In genomic region chr1:156591432-156592157, GRCh38 we compare ENCODE assay signal across 8 cellular contexts. TPM values are rescaled to one million over a fixed set of nuclear protein-coding genes. Genes with fewer than 3 reads are reported as not detected.
A peak's percentile ranks its signal among the peaks of the same experiment; 100 is the strongest.
DNase-seq lines count a peak whose midpoint lies in the region; ATAC-seq, FAIRE-seq and TF ChIP-seq lines count a peak whose summit lies in the region.

TSS of gene NAXE (plus strand) at chr1:156591776. CDS start at chr1:156591805, 29 bp downstream.

- peak; percentile 86 for ATAC-seq in GM18907 (IDR thresholded peaks at IDR 0.05; ENCODE audit: unreplicated experiment)
- ATAC-seq in HG03108 (IDR thresholded peaks at IDR 0.05; ENCODE audit: unreplicated experiment): peak; percentile 90
- peak; percentile 94 for ATAC-seq in HepG2

- H3K4me3 Mint-ChIP-seq in activated CD4-positive, alpha-beta T cell treated with anti-CD3 and anti-CD28 coated beads, Interleukin-2, amount 10 ng/mL, durations not matched to agents 7 days and 5 days: peak within 1 kb of the TSS; percentile 78

- no peak for TF ChIP-seq EP300 in HepG2 (IDR thresholded peaks at IDR 0.05; ENCODE audit: low read depth in 2 of 2, low read length in 2 of 2)
- no peak for TF ChIP-seq EP300 in HepG2 (CRISPR knock-in tag; IDR thresholded peaks at IDR 0.05; ENCODE audit: borderline replicate concordance)

- DNase-seq in AG09309 (ENCODE audit: low read depth) (no peak), NCI-H345 treated with DMSO at 0.1 percent for 48 hours (lab: John Stamatoyannopoulos, UW; ENCODE audit: unreplicated experiment) (peak; percentile 47), dermis blood vessel endothelial cell (peak; percentile 68), HepG2 (ENCODE audit: low spot score) (peak; percentile 36)
- DNase-seq in activated CD4-positive, alpha-beta T cell treated with anti-CD3 and anti-CD28 coated beads, Interleukin-2, amount 10 ng/mL, durations not matched to agents 7 days and 5 days: peak; percentile 71
- peak; percentile 70 for DNase-seq in stimulated activated CD4-positive, alpha-beta T cell treated with anti-CD3 and anti-CD28 coated beads, Interleukin-4, amount 100 ng/mL, for 24 hours

- intact Hi-C loops in HepG2 (cut with micrococcal nuclease; ENCODE audit: unreplicated experiment): no loop called here

- peak within 1 kb of the TSS; percentile 68 for H3K27ac ChIP-seq in HepG2 (ENCODE audit: extremely low read length, insufficient read depth, low read length)

- H3K79me2 ChIP-seq in HepG2 (ENCODE audit: insufficient read depth, low read length): peaks cover 3% of the 10 kb centered on the region

- peak; percentile 46 for FAIRE-seq in HepG2 (lab: Jason Lieb, UNC)

- H3K27me3 Mint-ChIP-seq in activated CD4-positive, alpha-beta T cell treated with anti-CD3 and anti-CD28 coated beads, Interleukin-2, amount 10 ng/mL, durations not matched to agents 7 days and 5 days: no peaks in the 10 kb centered on the region

- peaks cover 13% of the 10 kb centered on the region for H3K36me3 Mint-ChIP-seq in activated CD4-positive, alpha-beta T cell treated with anti-CD3 and anti-CD28 coated beads, Interleukin-2, amount 10 ng/mL, durations not matched to agents 7 days and 5 days (ENCODE audit: low read depth)

- no TSS peak for BruUV-seq in HepG2 (replicated peaks; lab: Mats Ljungman, UMichigan)

- peak within 1 kb of the TSS; percentile 87 for H3K9ac ChIP-seq in HepG2 (ENCODE audit: insufficient read depth, low read depth, low read length)

- in situ Hi-C loops in HepG2 (cut with HindIII; ENCODE audit: extremely low pct_ligation_motif_present, low pct_unique_long_range_greater_than_20kb): no loop called here

- peak; percentile 37 for TF ChIP-seq RAD21 in HepG2 (CRISPR knock-in tag; IDR thresholded peaks at IDR 0.05)

- no peaks in the 10 kb centered on the region for H3K27me3 ChIP-seq in HepG2 (ENCODE audit: control insufficient read depth in 1 of 2, insufficient read depth in 2 of 2, low read length in 2 of 2)

- POLR2A ChIA-PET in activated CD4-positive, alpha-beta T cell treated with anti-CD3 and anti-CD28 coated beads, Interleukin-2, amount 10 ng/mL, durations not matched to agents 7 days and 5 days (lab: Charles Lee): no interaction called here
- POLR2A ChIA-PET in HepG2 (lab: Yijun Ruan, JAX): interaction anchor here (1.0 to 2.3 kb wide), 9 partner anchors 9 to 134 kb away, joined by 3 to 36 read pairs (median 7); partner anchors contain the start of genes GPATCH4 and MEF2D

- H3K9me3 Mint-ChIP-seq in activated CD4-positive, alpha-beta T cell treated with anti-CD3 and anti-CD28 coated beads, Interleukin-2, amount 10 ng/mL, durations not matched to agents 7 days and 5 days: no peaks in the 10 kb centered on the region

- H3K4me3 ChIP-seq in AG09309 (ENCODE audit: control insufficient read depth, low read depth, low read length): peak within 1 kb of the TSS; percentile 88
- H3K4me3 ChIP-seq in HepG2 (replicated peaks in 1 of 3; ENCODE audit: insufficient read depth in 1 of 3, low read depth in 2 of 3, low read length in 3 of 3): peak within 1 kb of the TSS; percentile 73 to 86 (median 81)

- TF ChIP-seq POLR2A in HepG2 (IDR thresholded peaks at IDR 0.05; ENCODE audit: insufficient read depth in 1 of 2, low read depth in 2 of 2, low read length in 2 of 2): peak; percentile 88 to 94

- H3K4me2 ChIP-seq in HepG2 (ENCODE audit: low read depth, low read length): peak within 1 kb of the TSS; percentile 92

- peak within 1 kb of the TSS; percentile 78 for H2AFZ ChIP-seq in HepG2 (ENCODE audit: low read length)

- CTCF ChIA-PET in activated CD4-positive, alpha-beta T cell treated with anti-CD3 and anti-CD28 coated beads, Interleukin-2, amount 10 ng/mL, durations not matched to agents 7 days and 5 days (lab: Charles Lee): interaction anchor here (0.6 to 1.7 kb wide), 10 partner anchors 9 to 146 kb away, joined by 3 to 7 read pairs (median 4); partner anchors contain the start of genes MEF2D and TTC24
- CTCF ChIA-PET in HepG2 (lab: Yijun Ruan, JAX; ENCODE audit: low intra/inter-chr PET ratio, low total read pairs): no interaction called here

- peaks cover 28% of the 10 kb centered on the region for H3K4me1 Mint-ChIP-seq in activated CD4-positive, alpha-beta T cell treated with anti-CD3 and anti-CD28 coated beads, Interleukin-2, amount 10 ng/mL, durations not matched to agents 7 days and 5 days

- peaks cover 1 to 26% of the 10 kb centered on the region in 2 experiments for H3K36me3 ChIP-seq in HepG2 (replicated peaks in 1 of 2; ENCODE audit: control insufficient read depth in 1 of 2, insufficient read depth in 2 of 2, low read length in 2 of 2)

- H3K9me3 ChIP-seq in HepG2 (ENCODE audit: low read length): no peaks in the 10 kb centered on the region

- no peaks in the 10 kb centered on the region for H4K20me1 ChIP-seq in HepG2 (ENCODE audit: insufficient read depth, low read length)

- TF ChIP-seq CTCF in AG09309 (IDR thresholded peaks at IDR 0.05; ENCODE audit: control insufficient read depth, insufficient read depth, low read depth, low read length, missing control alignments): no peak
- TF ChIP-seq CTCF in HepG2 (CRISPR knock-in tag; IDR thresholded peaks at IDR 0.05): no peak

- 0% methylated on average over 5 of the region's 60 CpGs for WGBS in HepG2 (ENCODE audit: low lambda C conversion rate)

- peaks cover 21% of the 10 kb centered on the region for H3K4me1 ChIP-seq in HepG2 (ENCODE audit: insufficient read depth, low read length)

- H3K27ac Mint-ChIP-seq in activated CD4-positive, alpha-beta T cell treated with anti-CD3 and anti-CD28 coated beads, Interleukin-2, amount 10 ng/mL, durations not matched to agents 7 days and 5 days: peak within 1 kb of the TSS; percentile 83

TF ChIP-seq in HepG2, 621 proteins besides CTCF, POLR2A, EP300 and RAD21 (continues in another document):
- TF ChIP-seq RBM39 (IDR thresholded peaks at IDR 0.05; ENCODE audit: low read depth, low read length, poor library complexity, severe bottlenecking) (no peak), ZMAT3 (CRISPR knock-in tag; conservative IDR thresholded peaks at IDR 0.05) (no peak), GTF3A (CRISPR knock-in tag; conservative IDR thresholded peaks at IDR 0.05) (0 out of 2 replicates have a peak, but pooled peaks have one; percentile 44), KMT2A (CRISPR knock-in tag; IDR thresholded peaks at IDR 0.05) (no peak; the same call in 1 of the 2 replicates), TFE3 (CRISPR knock-in tag; IDR thresholded peaks at IDR 0.05) (peak; percentile 24; the same call in 1 of the 2 replicates), FOSL2 (CRISPR knock-in tag; IDR thresholded peaks at IDR 0.05) (no peak), KAT2B (IDR thresholded peaks at IDR 0.05; ENCODE audit: borderline replicate concordance, low read depth, low read length) (no peak), SOX5 (CRISPR knock-in tag; IDR thresholded peaks at IDR 0.05; ENCODE audit: borderline replicate concordance) (peak; percentile 6; the same call in 1 of the 2 replicates), HNRNPUL1 (IDR thresholded peaks at IDR 0.05; ENCODE audit: low read depth, low read length) (no peak), ZNF704 (CRISPR knock-in tag; IDR thresholded peaks at IDR 0.05; ENCODE audit: borderline replicate concordance) (no peak)

RNA-seq across cellular contexts. Expression of gene NAXE, which starts in this region (rescaled TPM):
- total RNA-seq in activated CD4-positive, alpha-beta T cell treated with anti-CD3 and anti-CD28 coated beads, Interleukin-2, amount 10 ng/mL, durations not matched to agents 7 days and 5 days: 10 to 100 TPM; 52.9 to 54.2 TPM
- total RNA-seq in dermis blood vessel endothelial cell (77.6 and 95.1 TPM in 2 replicates), HepG2 (2016; rRNA removed; fragmentation: Illumina TruSeq; extraction: Trizol) (37.9 and 59.4 TPM in 2 replicates)
- total RNA-seq in HepG2 (2016; cell fraction: cytosol; rRNA removed; fragmentation: Illumina TruSeq; extraction: Trizol; ENCODE audit: low read depth): 69.0 and 80.5 TPM in 2 replicates
- 32.9 and 62.3 TPM in 2 replicates for total RNA-seq in HepG2 (2016; cell fraction: insoluble cytoplasmic fraction; rRNA removed; fragmentation: Illumina TruSeq; extraction: Trizol)
- total RNA-seq in HepG2 (2016; cell fraction: membrane; rRNA removed; fragmentation: Illumina TruSeq; extraction: Trizol): 57.8 and 70.5 TPM in 2 replicates
- 36.6 and 46.8 TPM in 2 replicates for total RNA-seq in HepG2 (2016; cell fraction: nucleus; rRNA removed; fragmentation: Illumina TruSeq; extraction: Trizol)
- polyA plus RNA-seq in HepG2 (2011; rRNA removed): 35.0 and 39.4 TPM in 2 replicates
- polyA plus RNA-seq in HepG2 (2011; cell fraction: cytosol; rRNA removed): 44.6 and 54.4 TPM in 2 replicates
- 28.8 and 37.7 TPM in 2 replicates for polyA plus RNA-seq in HepG2 (2011; cell fraction: nucleus; rRNA removed)
- polyA plus RNA-seq in HepG2 (2012): 37.1 and 42.0 TPM in 2 replicates
- 109 and 132 TPM in 2 replicates for polyA plus RNA-seq in HepG2 (2016; cell fraction: cytosol; fragmentation: Illumina TruSeq; extraction: Trizol; ENCODE audit: low read depth)
- 38.4 and 48.9 TPM in 2 replicates for polyA plus RNA-seq in HepG2 (2016; cell fraction: insoluble cytoplasmic fraction; fragmentation: Illumina TruSeq; extraction: Trizol; ENCODE audit: low read depth)
- 78.1 and 86.6 TPM in 2 replicates for polyA plus RNA-seq in HepG2 (2016; cell fraction: membrane; fragmentation: Illumina TruSeq; extraction: Trizol; ENCODE audit: low read depth)
- 64.6 and 71.1 TPM in 2 replicates for polyA plus RNA-seq in HepG2 (2016; cell fraction: nucleus; fragmentation: Illumina TruSeq; extraction: Trizol; ENCODE audit: insufficient read depth, low read depth)
- polyA minus RNA-seq in HepG2 (2011; rRNA and poly(A)+ RNA removed; ENCODE audit: low replicate concordance): 43.3 and 215 TPM in 2 replicates
- polyA minus RNA-seq in HepG2 (2011; cell fraction: cytosol; rRNA and poly(A)+ RNA removed): 15.2 and 16.5 TPM in 2 replicates
- 15.8 and 22.0 TPM in 2 replicates for polyA minus RNA-seq in HepG2 (2011; cell fraction: nucleus; rRNA and poly(A)+ RNA removed)
